In the genomic region with DNA sequence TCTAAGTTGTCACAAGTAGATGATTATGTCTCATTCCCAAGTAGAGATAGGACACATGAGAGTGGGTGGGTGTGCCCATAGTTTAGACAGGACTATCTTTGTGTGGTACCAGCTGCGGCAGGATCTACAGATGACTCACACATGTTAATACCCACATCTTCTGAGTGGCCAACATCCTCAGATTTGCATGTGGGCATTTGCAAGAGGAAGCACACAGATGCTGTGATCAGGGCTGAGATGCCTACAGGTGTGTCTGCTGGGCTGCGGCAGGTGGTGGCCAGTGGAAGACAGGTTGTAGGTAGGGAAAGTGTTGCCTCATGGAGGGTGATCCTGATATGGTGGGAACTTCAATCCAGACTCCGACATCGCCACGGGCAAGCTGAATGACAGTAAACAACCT, we compare ENCODE assay signal across 8 cellular contexts. TPM values are rescaled to one million over a fixed set of nuclear protein-coding genes. Genes with fewer than 3 reads are reported as not detected.
DNase-seq lines count a peak whose midpoint lies in the region; ATAC-seq, FAIRE-seq and TF ChIP-seq lines count a peak whose summit lies in the region.

No MANE protein-coding gene starts in this region.

- CTCF ChIA-PET in CD8-positive, alpha-beta T cell (lab: Charles Lee): interaction anchor here (0.7 to 1.2 kb wide), 3 partner anchors 9 to 146 kb away, joined by 3 read pairs; no protein-coding TSS in a partner anchor

- no peaks in the 10 kb centered on the region for H3K9me2 ChIP-seq in GM23338 (ENCODE audit: insufficient read depth)

- no peak overlapping the region for H3K4me2 ChIP-seq in GM23338

- H2AFZ ChIP-seq in GM23338: no peak overlapping the region

- intact Hi-C loops in CD8-positive, alpha-beta T cell (cut with DNase I, micrococcal nuclease): loop anchor here (2.0 to 10.0 kb wide), 4 partner anchors 15 to 881 kb away; partner anchors contain the start of genes SF3B5 (in 2 of the 2), ADAT2 (in 1 of the 2) and PEX3 (in 1 of the 2)

- no peaks in the 10 kb centered on the region for H3K27me3 Mint-ChIP-seq in CD8-positive, alpha-beta T cell (ENCODE audit: low read depth)
- no peaks in the 10 kb centered on the region for H3K27me3 Mint-ChIP-seq in GM23338 (ENCODE audit: insufficient read depth, low read depth, poor library complexity)

- no peaks in the 10 kb centered on the region for H3K27me3 ChIP-seq in CD8-positive, alpha-beta T cell (ENCODE audit: insufficient read depth, low read length)
- no peaks in the 10 kb centered on the region for H3K27me3 ChIP-seq in bronchial epithelial cell (ENCODE audit: control insufficient read depth, insufficient read depth, low read length)
- no peaks in the 10 kb centered on the region for H3K27me3 ChIP-seq in WERI-Rb-1 (ENCODE audit: insufficient read depth, low read depth, severe bottlenecking)
- H3K27me3 ChIP-seq in GM23338 (ENCODE audit: insufficient read depth): no peaks in the 10 kb centered on the region

- H4K20me1 ChIP-seq in GM23338 (replicated peaks; ENCODE audit: insufficient read depth): no peaks in the 10 kb centered on the region; the same call in 1 of the 2 replicates

- FAIRE-seq in bronchial epithelial cell (lab: Jason Lieb, UNC): no peak

- H3K4me3 ChIP-seq in CD8-positive, alpha-beta T cell (ENCODE audit: low read depth, low read length): no peak overlapping the region
- no peak overlapping the region for H3K4me3 ChIP-seq in bronchial epithelial cell (ENCODE audit: low read depth, low read length)
- no peak overlapping the region for H3K4me3 ChIP-seq in WERI-Rb-1 (ENCODE audit: low read depth, low read length)
- H3K4me3 ChIP-seq in GM23338: no peak overlapping the region

- DNase-seq in CD8-positive, alpha-beta T cell: peak in 3 of 7 experiments; percentile 36 to 45 (median 40)
- DNase-seq in bronchial epithelial cell (ENCODE audit: low read depth): peak; percentile 66
- DNase-seq in WERI-Rb-1: no peak
- no peak for DNase-seq in HPDE6-E6E7 (ENCODE audit: extremely low spot score)
- no peak for DNase-seq in GM23338 (ENCODE audit: low spot score)
- no peak for DNase-seq in dedifferentiated amniotic fluid mesenchymal stem cell (ENCODE audit: extremely low spot score)

- peaks cover 47% of the 10 kb centered on the region for H3K4me1 ChIP-seq in CD8-positive, alpha-beta T cell (ENCODE audit: insufficient read depth, low read length)
- H3K4me1 ChIP-seq in GM23338 (ENCODE audit: insufficient read depth): peaks cover 32% of the 10 kb centered on the region

- TF ChIP-seq CTCF in CD8-positive, alpha-beta T cell (IDR thresholded peaks at IDR 0.05): no peak
- no peak for TF ChIP-seq CTCF in bronchial epithelial cell (IDR thresholded peaks at IDR 0.05; ENCODE audit: insufficient read depth, low read length, severe bottlenecking)
- no peak for TF ChIP-seq CTCF in WERI-Rb-1 (IDR thresholded peaks at IDR 0.05; ENCODE audit: low read depth, low read length)
- no peak for TF ChIP-seq CTCF in GM23338 (conservative IDR thresholded peaks at IDR 0.05; ENCODE audit: low read depth in 2 of 2)

- no peaks in the 10 kb centered on the region for H3K36me3 ChIP-seq in CD8-positive, alpha-beta T cell (ENCODE audit: insufficient read depth, low read length)
- H3K36me3 ChIP-seq in bronchial epithelial cell (ENCODE audit: control insufficient read depth, insufficient read depth, low read length) (no peaks in the 10 kb centered on the region), WERI-Rb-1 (no peaks in the 10 kb centered on the region), GM23338 (ENCODE audit: insufficient read depth) (no peaks in the 10 kb centered on the region; the same call in 1 of the 2 replicates)

- H3F3A ChIP-seq in GM23338 (replicated peaks; ENCODE audit: low read depth): no peaks in the 10 kb centered on the region

- H3K27ac ChIP-seq in CD8-positive, alpha-beta T cell (ENCODE audit: low read depth, low read length): no peak overlapping the region
- no peak overlapping the region for H3K27ac ChIP-seq in WERI-Rb-1
- no peak overlapping the region for H3K27ac ChIP-seq in GM23338 (ENCODE audit: low read depth)

- H3K79me2 ChIP-seq in GM23338 (replicated peaks; ENCODE audit: insufficient read depth): peaks cover 84% of the 10 kb centered on the region

- no peaks in the 10 kb centered on the region for H3K36me3 Mint-ChIP-seq in CD8-positive, alpha-beta T cell
- H3K36me3 Mint-ChIP-seq in GM23338 (ENCODE audit: low read depth): no peaks in the 10 kb centered on the region

- peak overlapping the region; percentile 98 for H3K27ac Mint-ChIP-seq in CD8-positive, alpha-beta T cell
- H3K27ac Mint-ChIP-seq in GM23338: no peak overlapping the region

- no peaks in the 10 kb centered on the region for H3K9me3 Mint-ChIP-seq in CD8-positive, alpha-beta T cell
- no peaks in the 10 kb centered on the region for H3K9me3 Mint-ChIP-seq in GM23338

- POLR2A ChIA-PET in CD8-positive, alpha-beta T cell (lab: Charles Lee): interaction anchor here (0.7 to 3.2 kb wide), 3 partner anchors 8 to 31 kb away, joined by 3 to 24 read pairs (median 3); no protein-coding TSS in a partner anchor

- H3K4me3 Mint-ChIP-seq in CD8-positive, alpha-beta T cell: peak overlapping the region; percentile 70
- no peak overlapping the region for H3K4me3 Mint-ChIP-seq in GM23338

- H3K4me1 Mint-ChIP-seq in CD8-positive, alpha-beta T cell (ENCODE audit: low read depth): peaks cover 59% of the 10 kb centered on the region
- peaks cover 55% of the 10 kb centered on the region for H3K4me1 Mint-ChIP-seq in GM23338

- H3K9me3 ChIP-seq in CD8-positive, alpha-beta T cell (ENCODE audit: low read length): no peaks in the 10 kb centered on the region
- no peaks in the 10 kb centered on the region for H3K9me3 ChIP-seq in WERI-Rb-1 (ENCODE audit: severe bottlenecking)

- peak; percentile 27 for ATAC-seq in CD8-positive, alpha-beta T cell
- ATAC-seq in GM19452 (IDR thresholded peaks at IDR 0.05; ENCODE audit: unreplicated experiment): peak; percentile 66
- peak; percentile 62 for ATAC-seq in HG03558 (IDR thresholded peaks at IDR 0.05; ENCODE audit: extremely low read depth, unreplicated experiment)
- ATAC-seq in GM23338: no peak

TF ChIP-seq in GM23338, 12 proteins besides CTCF, POLR2A, EP300 and RAD21 (continues in another document):
- TF ChIP-seq POLR2AphosphoS5 (IDR thresholded peaks at IDR 0.05; ENCODE audit: low read depth): no peak
- TF ChIP-seq EZH2phosphoT487 (IDR thresholded peaks at IDR 0.05; ENCODE audit: unreplicated experiment): no peak
- no peak for TF ChIP-seq ETS1 (IDR thresholded peaks at IDR 0.05)

RNA-seq across cellular contexts. Expression of gene UTRN, which starts 50.8 kb away (rescaled TPM):
- 100 to 1,000 TPM; 125 to 130 TPM for total RNA-seq in CD8-positive, alpha-beta T cell
- total RNA-seq in bronchial epithelial cell: 38.4 and 101 TPM in 2 replicates
- 86.8 and 121 TPM in 2 replicates for total RNA-seq in GM23338 (2014; rRNA removed; shearing (Covaris generic))
- polyA plus RNA-seq in GM23338 (2016; fragmentation: Nextera tagmentation; extraction: Ambion mirVana): 34.8 and 53.9 TPM in 2 replicates
